In the genomic region with DNA sequence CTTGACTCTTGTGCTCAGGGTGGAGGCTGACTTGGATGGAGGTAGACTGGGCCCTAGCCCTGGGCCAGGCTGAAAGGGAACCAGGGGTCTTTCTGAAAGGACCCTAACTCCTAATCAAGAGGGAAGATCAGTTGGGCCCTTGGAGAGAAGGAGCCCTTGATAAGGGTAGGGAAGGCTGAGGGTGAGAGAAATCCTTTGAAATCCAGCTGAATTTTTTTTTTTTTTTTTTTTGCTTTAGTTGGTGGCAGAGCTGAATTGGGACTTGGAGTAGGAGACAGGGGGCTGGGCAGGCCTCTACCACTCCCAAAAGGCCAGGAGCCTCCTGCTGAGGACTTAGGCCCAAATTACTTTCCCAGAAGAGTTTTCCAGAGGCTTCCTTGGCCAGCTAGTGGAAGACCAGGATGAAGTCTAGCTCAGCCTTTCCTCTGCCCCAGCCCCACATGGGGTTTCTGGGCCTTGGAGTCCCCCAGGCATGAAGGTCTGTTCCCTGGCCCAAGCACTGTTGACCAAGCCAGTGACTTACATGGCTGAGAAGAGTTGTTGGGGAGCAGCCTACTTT, we compare ENCODE assay signal across 1 cellular context.
TF ChIP-seq lines count a peak whose summit lies in the region.

No MANE protein-coding gene starts in this region.

TF ChIP-seq in IMR-90, 13 proteins besides CTCF, POLR2A, EP300 and RAD21:
- TF ChIP-seq RCOR1 (IDR thresholded peaks at IDR 0.05; ENCODE audit: insufficient replicate concordance, low read length) (no peak), SMC3 (IDR thresholded peaks at IDR 0.05; ENCODE audit: low read depth, low read length) (no peak), NFE2L2 (IDR thresholded peaks at IDR 0.05; ENCODE audit: low read depth, low read length) (no peak), FOS (IDR thresholded peaks at IDR 0.05; ENCODE audit: low read depth, low read length) (no peak), MAZ (IDR thresholded peaks at IDR 0.05; ENCODE audit: borderline replicate concordance, low read depth, low read length) (no peak)
